Comparison of ENCODE assay signal across 8 cellular contexts in the genomic region with DNA sequence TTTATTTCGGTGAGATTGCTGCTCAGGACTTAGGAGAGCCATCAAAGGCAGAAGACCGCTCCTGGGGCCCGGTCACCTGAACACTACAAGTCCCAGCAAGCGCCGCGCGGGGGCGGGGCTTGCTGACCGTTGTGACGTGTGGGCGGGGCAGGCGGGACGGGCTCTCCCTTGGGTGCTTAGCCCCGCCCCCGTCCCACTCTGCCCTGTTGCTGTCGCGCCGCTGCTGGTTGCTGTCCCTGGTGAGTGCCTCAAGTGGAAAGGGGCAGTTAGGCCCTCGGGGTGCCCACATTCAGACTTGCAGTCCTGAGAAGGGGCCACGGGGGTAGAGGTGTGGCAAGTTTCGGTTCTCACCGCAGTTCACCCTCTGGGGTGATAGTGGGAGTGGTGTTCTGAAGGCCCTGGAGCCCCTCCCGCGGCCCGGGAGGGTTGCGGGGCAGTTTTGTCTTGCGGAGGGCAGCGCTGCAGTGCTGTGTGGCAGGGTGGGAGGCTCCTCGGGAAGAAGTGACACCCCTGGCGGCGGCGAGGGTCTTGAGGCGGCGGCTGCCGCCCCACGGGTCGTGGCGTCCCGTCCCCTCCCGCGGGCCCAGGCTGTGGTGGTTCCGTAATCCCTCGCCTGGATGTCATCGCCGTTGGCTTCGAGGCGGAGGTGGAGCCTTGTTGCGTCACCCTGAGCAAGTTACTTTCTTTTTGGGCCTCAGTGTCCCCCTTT. TPM values are rescaled to one million over a fixed set of nuclear protein-coding genes. Genes with fewer than 3 reads are reported as not detected.
DNase-seq lines count a peak whose midpoint lies in the region; ATAC-seq and TF ChIP-seq lines count a peak whose summit lies in the region.

A gene with protein sequence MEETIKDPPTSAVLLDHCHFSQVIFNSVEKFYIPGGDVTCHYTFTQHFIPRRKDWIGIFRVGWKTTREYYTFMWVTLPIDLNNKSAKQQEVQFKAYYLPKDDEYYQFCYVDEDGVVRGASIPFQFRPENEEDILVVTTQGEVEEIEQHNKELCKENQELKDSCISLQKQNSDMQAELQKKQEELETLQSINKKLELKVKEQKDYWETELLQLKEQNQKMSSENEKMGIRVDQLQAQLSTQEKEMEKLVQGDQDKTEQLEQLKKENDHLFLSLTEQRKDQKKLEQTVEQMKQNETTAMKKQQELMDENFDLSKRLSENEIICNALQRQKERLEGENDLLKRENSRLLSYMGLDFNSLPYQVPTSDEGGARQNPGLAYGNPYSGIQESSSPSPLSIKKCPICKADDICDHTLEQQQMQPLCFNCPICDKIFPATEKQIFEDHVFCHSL (plus strand): TSS at position 196 of the 709 bp plus-strand sequence. CDS start 10,673 bp downstream, outside the sequence.

- H3K4me3 ChIP-seq in left lung = peak within 1 kb of the TSS; percentile 80 to 91

- intact Hi-C loops in left lung (cut with DNase I) = no loop called here

- no peaks in the 10 kb centered on the region for H3K36me3 ChIP-seq in left lung

- H3K27ac ChIP-seq in C4-2B (peak within 1 kb of the TSS; percentile 77), left lung (peak within 1 kb of the TSS; percentile 96 to 97)

- DNase-seq in NCI-H748 treated with DMSO at 0.1 percent for 48 hours (lab: John Stamatoyannopoulos, UW) (peak; percentile 72), cortex of kidney (lab: John Stamatoyannopoulos, UW) (peak; percentile 38), left lung (peak; percentile 95 to 99)
- peak; percentile 85 for DNase-seq in activated CD4-positive, alpha-beta T cell treated with anti-CD3 and anti-CD28 coated beads, Interleukin-2, amount 50 U/mL, for 1 hour
- peak; percentile 82 to 91 for DNase-seq in stimulated activated CD4-positive, alpha-beta T cell treated with anti-CD3 and anti-CD28 coated beads, Interleukin-2, amount 100 ng/mL, for 48 hours

- peak; percentile 87 for ATAC-seq in GM19351 (IDR thresholded peaks at IDR 0.05; ENCODE audit: unreplicated experiment)
- ATAC-seq in HG03521 (IDR thresholded peaks at IDR 0.05; ENCODE audit: unreplicated experiment) = peak; percentile 86
- ATAC-seq in left lung = peak; percentile 100

- H3K4me1 ChIP-seq in left lung = peaks cover 12 to 52% of the 10 kb centered on the region in 2 donors

- no peaks in the 10 kb centered on the region for H3K27me3 ChIP-seq in left lung

- no peaks in the 10 kb centered on the region for H3K9me3 ChIP-seq in left lung

- TF ChIP-seq CTCF in C4-2B (conservative IDR thresholded peaks at IDR 0.05) = no peak
- TF ChIP-seq CTCF in left lung (IDR thresholded peaks at IDR 0.05) = no peak

RNA-seq across cellular contexts. Expression of the gene that starts here (rescaled TPM):
- total RNA-seq in left lung = 100 to 1,000 TPM; 116 to 128 TPM

Comparison
In these comparisons a context has a peak if more than half of its experiments do, and no peak if none do; other contexts are left out.
1. Peak in every context shown above with its lines: DNase-seq, ATAC-seq, H3K4me3 ChIP-seq and H3K27ac ChIP-seq.
2. DNase-seq: peak in every context shown above with its lines; median percentile 97 in left lung; 86 in stimulated activated CD4-positive, alpha-beta T cell treated with anti-CD3 and anti-CD28 coated beads, Interleukin-2, amount 100 ng/mL, for 48 hours; 85 in activated CD4-positive, alpha-beta T cell treated with anti-CD3 and anti-CD28 coated beads, Interleukin-2, amount 50 U/mL, for 1 hour; 72 in NCI-H748 treated with DMSO at 0.1 percent for 48 hours; 38 in cortex of kidney.